ENCODE assay signal across 8 cellular contexts in genomic region chr7:44797329-44798258, GRCh38. TPM values are rescaled to one million over a fixed set of nuclear protein-coding genes. Genes with fewer than 3 reads are reported as not detected.
DNase-seq lines count a peak whose midpoint lies in the region; ATAC-seq and TF ChIP-seq lines count a peak whose summit lies in the region.

No MANE protein-coding gene starts in this region.

- TF ChIP-seq CTCF in GM12864 (IDR thresholded peaks at IDR 0.05; ENCODE audit: low read depth, low read length, missing control alignments) (peak; percentile 61), adrenal gland (IDR thresholded peaks at IDR 0.05) (peak in 5 of 6 experiments; percentile 12 to 43 (median 34)), parathyroid adenoma (IDR thresholded peaks at IDR 0.05) (peak; percentile 69), tibial artery (IDR thresholded peaks at IDR 0.05) (peak; percentile 21 to 23)

- H3K27ac Mint-ChIP-seq in T-cell: peak overlapping the region; percentile 93 to 95

- intact Hi-C loops in adrenal gland (cut with DNase I): no loop called here
- intact Hi-C loops in cardiac septum (cut with DNase I): loop anchor here (2.0 to 5.0 kb wide), 4 partner anchors 35 to 190 kb away; partner anchors contain the start of genes OGDH and ZMIZ2
- intact Hi-C loops in tibial artery (cut with DNase I; ENCODE audit: low total_unique reads): loop anchor here (2.0 kb wide), 1 partner anchor 49 kb away; no protein-coding TSS in a partner anchor

- H3K36me3 Mint-ChIP-seq in T-cell: peaks cover 37% of the 10 kb centered on the region

- peaks cover 16 to 28% of the 10 kb centered on the region in 2 donors for H3K4me1 ChIP-seq in adrenal gland (replicated peaks in 1 of 2)
- peaks cover 15% of the 10 kb centered on the region for H3K4me1 ChIP-seq in parathyroid adenoma
- peaks cover 0 to 28% (median 21%) of the 10 kb centered on the region in 4 donors for H3K4me1 ChIP-seq in tibial artery

- peak overlapping the region; percentile 87 to 95 (median 89) for H3K4me3 Mint-ChIP-seq in T-cell

- H2AFZ ChIP-seq in parathyroid adenoma: peak overlapping the region; percentile 96

- peaks cover 26 to 42% (median 42%) of the 10 kb centered on the region in 3 donors for H3K4me1 Mint-ChIP-seq in T-cell

- POLR2A ChIA-PET in T-cell (lab: Charles Lee): interaction anchor here (0.6 to 1.5 kb wide), 11 partner anchors 10 to 216 kb away, joined by 3 to 15 read pairs (median 4); partner anchors contain the start of genes H2AZ2 (in 1 of the 2) and OGDH (in 1 of the 2)

- peaks cover 22% of the 10 kb centered on the region for H3K79me2 ChIP-seq in parathyroid adenoma

- H3K4me3 ChIP-seq in GM12864 (ENCODE audit: low read depth, low read length) (peak overlapping the region; percentile 69), adrenal gland (peak overlapping the region; percentile 28 to 96 (median 66)), parathyroid adenoma (ENCODE audit: low read depth, low read length) (peak overlapping the region; percentile 98), tibial artery (peak overlapping the region; percentile 72 to 88)

- CTCF ChIA-PET in T-cell (lab: Charles Lee): interaction anchor here in 1 of 2 donors (1.0 to 1.3 kb wide), 6 partner anchors 37 to 209 kb away, joined by 3 to 8 read pairs (median 4); partner anchors contain the start of genes H2AZ2 and OGDH

- peak in 1 of 2 donors; percentile 41 for TF ChIP-seq POLR2A in adrenal gland (IDR thresholded peaks at IDR 0.05)

- H3K36me3 ChIP-seq in adrenal gland (replicated peaks in 1 of 2) (peaks cover 0 to 40% of the 10 kb centered on the region in 2 donors), parathyroid adenoma (ENCODE audit: control insufficient read depth, insufficient read depth, low read length) (no peaks in the 10 kb centered on the region), tibial artery (peaks cover 30 to 33% (median 31%) of the 10 kb centered on the region in 3 donors)

- H3K9me3 Mint-ChIP-seq in T-cell: no peaks in the 10 kb centered on the region

- WGBS in adrenal gland, 4 donors: 3 to 7% (median 4%) methylated on average over 23 to 26 of the region's 26 CpGs

- H3K27me3 Mint-ChIP-seq in T-cell: no peaks in the 10 kb centered on the region

- H3K9me3 ChIP-seq in adrenal gland (replicated peaks in 1 of 3): no peaks in the 10 kb centered on the region
- no peaks in the 10 kb centered on the region for H3K9me3 ChIP-seq in parathyroid adenoma (ENCODE audit: control insufficient read depth, low read length)
- no peaks in the 10 kb centered on the region for H3K9me3 ChIP-seq in tibial artery

- peak; percentile 57 for DNase-seq in GM12864 (ENCODE audit: low read depth)
- DNase-seq in NCI-H1436 treated with DMSO at 0.1 percent for 48 hours (lab: John Stamatoyannopoulos, UW): peak; percentile 41
- DNase-seq in T-cell: peak; percentile 63 to 86 (median 78)
- DNase-seq in adrenal gland: peak; percentile 88 to 96 (median 91)
- peak; percentile 94 for DNase-seq in cardiac septum (ENCODE audit: low spot score)
- DNase-seq in tibial artery: peak; percentile 92 to 96

- peak overlapping the region; percentile 100 for H3K9ac ChIP-seq in parathyroid adenoma

- H3K4me2 ChIP-seq in parathyroid adenoma (ENCODE audit: low read length): peak overlapping the region; percentile 82

- H3K27me3 ChIP-seq in adrenal gland (no peaks in the 10 kb centered on the region), parathyroid adenoma (ENCODE audit: control insufficient read depth, insufficient read depth, low read length) (no peaks in the 10 kb centered on the region), tibial artery (no peaks in the 10 kb centered on the region)

- H3K27ac ChIP-seq in adrenal gland: peak overlapping the region; percentile 98 to 100 (median 99)
- peak overlapping the region; percentile 100 for H3K27ac ChIP-seq in parathyroid adenoma
- H3K27ac ChIP-seq in tibial artery: peak overlapping the region; percentile 94 to 98

- peak; percentile 52 for ATAC-seq in HG02759 (IDR thresholded peaks at IDR 0.05; ENCODE audit: unreplicated experiment)
- peak; percentile 47 to 59 (median 56) for ATAC-seq in T-cell (replicated peaks in 1 of 4)

RNA-seq across cellular contexts. Expression of gene PPIA, which starts 1.1 kb away (rescaled TPM):
- 100 to 1,000 TPM; 673 to 863 (median 774) TPM for total RNA-seq in T-cell
- 1,000 to 10,000 TPM in 4 of 8 donors, 100 to 1,000 TPM in 4; 589 to 1,729 (median 1,078) TPM for total RNA-seq in adrenal gland
- 1,000 to 10,000 TPM; 1,388 to 3,672 (median 3,342) TPM for polyA plus RNA-seq in adrenal gland
- total RNA-seq in cardiac septum: 436 TPM

RNA-seq across cellular contexts. Expression of gene ZMIZ2, which starts 48.9 kb away (rescaled TPM):
- 100 to 1,000 TPM; 112 to 172 (median 145) TPM for total RNA-seq in T-cell
- total RNA-seq in adrenal gland: 100 to 1,000 TPM in 1 of 8 donors, 10 to 100 TPM in 7; 19.2 to 116 (median 53.7) TPM
- polyA plus RNA-seq in adrenal gland: 100 to 1,000 TPM in 1 of 3 donors, 10 to 100 TPM in 2; 33.3 to 280 (median 96.3) TPM
- total RNA-seq in cardiac septum: 62.4 TPM

RNA-seq across cellular contexts. Expression of gene H2AZ2, which starts 50.3 kb away (rescaled TPM):
- total RNA-seq in T-cell: 100 to 1,000 TPM; 151 to 177 (median 158) TPM
- total RNA-seq in adrenal gland: 100 to 1,000 TPM in 6 of 8 donors, 10 to 100 TPM in 2; 62.7 to 158 (median 122) TPM
- polyA plus RNA-seq in adrenal gland: 100 to 1,000 TPM in 1 of 3 donors, 10 to 100 TPM in 2; 69.0 to 102 (median 77.7) TPM
- total RNA-seq in cardiac septum: 210 TPM

Comparison
In these comparisons a context has a peak if more than half of its experiments do, and no peak if none do; other contexts are left out.
1. Peak in every context shown above with its lines: DNase-seq, ATAC-seq, H3K4me3 ChIP-seq and H3K27ac ChIP-seq.
2. DNase-seq: peak in every context shown above with its lines; median percentile 94 in cardiac septum; 94 in tibial artery; 91 in adrenal gland; 78 in T-cell; 57 in GM12864; 41 in NCI-H1436 treated with DMSO at 0.1 percent for 48 hours.
3. intact Hi-C loops: an anchor here in cardiac septum (2.0 to 5.0 kb wide) and tibial artery (2.0 kb wide); none called in adrenal gland.